In the genomic region with DNA sequence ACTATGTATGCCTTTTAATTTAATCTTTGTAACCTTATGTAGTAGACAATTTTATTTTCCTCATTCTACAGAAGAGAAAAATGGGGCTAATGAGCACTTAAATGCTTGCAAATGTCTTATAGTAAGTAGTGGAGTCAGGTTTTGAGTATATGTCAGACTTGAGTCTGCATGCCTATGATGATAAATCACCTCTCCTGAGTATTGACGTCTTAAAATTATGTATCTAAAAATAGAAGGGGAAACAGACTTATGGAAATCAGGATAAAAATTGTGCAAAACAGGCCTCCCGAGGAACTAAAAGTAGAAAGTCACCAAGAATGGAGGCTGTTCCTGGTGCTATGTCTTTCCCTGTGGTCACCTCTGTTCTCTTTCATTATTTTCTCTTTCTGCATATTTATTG, we compare ENCODE assay signal across 18 cellular contexts.
A peak's percentile ranks its signal among the peaks of the same experiment; 100 is the strongest.
DNase-seq lines count a peak whose midpoint lies in the region; ATAC-seq and TF ChIP-seq lines count a peak whose summit lies in the region.
"Had no signal": no experiment of that assay in that cellular context is flagged by ENCODE, and none has a peak within 500 bp of the region (broad histone marks: within the 10 kb centered on the region; RNA-seq: fewer than 3 reads in every experiment).

No MANE protein-coding gene starts in this region.

- TF ChIP-seq CTCF in CD4-positive, alpha-beta T cell (IDR thresholded peaks at IDR 0.05): no peak
- no peak for TF ChIP-seq CTCF in neural cell (IDR thresholded peaks at IDR 0.05; ENCODE audit: poor library complexity, severe bottlenecking)

- DNase-seq in CD4-positive, alpha-beta T cell: no peak
- no peak for DNase-seq in T-helper 17 cell
- no peak for DNase-seq in effector memory CD8-positive, alpha-beta T cell
- DNase-seq: Calu3; CD8-positive, alpha-beta T cell; H7; HFFc6; NCI-H1417 treated with DMSO at 0.1 percent for 48 hours; NCI-H187 treated with DMSO at 0.1 percent for 48 hours; NCI-H2227 treated with DMSO at 0.1 percent for 48 hours; NCI-H510A treated with DMSO at 0.1 percent for 48 hours; NCI-H82 had no signal

- H3K4me2 ChIP-seq in neural cell (ENCODE audit: low read length): peak overlapping the region; percentile 10
- H3K4me2 ChIP-seq: BLaER1, KMS-11 had no signal

- H3K9me2 ChIP-seq in neural cell (ENCODE audit: insufficient read depth, low read length): no peaks in the 10 kb centered on the region

- no peaks in the 10 kb centered on the region for H3F3A ChIP-seq in neural cell (ENCODE audit: insufficient read depth, low read length, poor library complexity, severe bottlenecking)

- peaks cover 46% of the 10 kb centered on the region for H3K36me3 Mint-ChIP-seq in CD4-positive, alpha-beta T cell (ENCODE audit: low read depth)
- no peaks in the 10 kb centered on the region for H3K36me3 Mint-ChIP-seq in T-helper 17 cell (ENCODE audit: low read depth)
- H3K36me3 Mint-ChIP-seq in dendritic cell treated with granulocyte-macrophage colony-stimulating factor and Interleukin-4, amounts not matched to agents 40 ng/mL and 50 ng/mL, for 4 days (ENCODE audit: low read depth): peaks cover 13% of the 10 kb centered on the region
- peaks cover 4% of the 10 kb centered on the region for H3K36me3 Mint-ChIP-seq in effector memory CD8-positive, alpha-beta T cell (ENCODE audit: insufficient read depth)

- peak overlapping the region; percentile 3 for H3K27ac Mint-ChIP-seq in CD4-positive, alpha-beta T cell
- H3K27ac Mint-ChIP-seq in T-helper 17 cell: peak overlapping the region; percentile 68
- H3K27ac Mint-ChIP-seq in dendritic cell treated with granulocyte-macrophage colony-stimulating factor and Interleukin-4, amounts not matched to agents 40 ng/mL and 50 ng/mL, for 4 days: peak overlapping the region; percentile 7
- H3K27ac Mint-ChIP-seq in effector memory CD8-positive, alpha-beta T cell: peak overlapping the region in 1 of 2 donors; percentile 68
- H3K27ac Mint-ChIP-seq: HFFc6 had no signal

- no peaks in the 10 kb centered on the region for H3K79me2 ChIP-seq in neural cell (replicated peaks; ENCODE audit: insufficient read depth, low read length)

- TF ChIP-seq RAD21 in neural cell (conservative IDR thresholded peaks at IDR 0.05): no peak

- POLR2A ChIA-PET in CD4-positive, alpha-beta T cell (lab: Charles Lee): no interaction called here

- intact Hi-C loops in CD4-positive, alpha-beta T cell (cut with DNase I, micrococcal nuclease): no loop called here
- intact Hi-C loops in dendritic cell treated with granulocyte-macrophage colony-stimulating factor and Interleukin-4, amounts not matched to agents 40 ng/mL and 50 ng/mL, for 4 days (cut with micrococcal nuclease): no loop called here

- H3K4me1 Mint-ChIP-seq in CD4-positive, alpha-beta T cell (ENCODE audit: low read depth): peaks cover 39% of the 10 kb centered on the region
- H3K4me1 Mint-ChIP-seq in T-helper 17 cell: peaks cover 9% of the 10 kb centered on the region
- H3K4me1 Mint-ChIP-seq in dendritic cell treated with granulocyte-macrophage colony-stimulating factor and Interleukin-4, amounts not matched to agents 40 ng/mL and 50 ng/mL, for 4 days (ENCODE audit: low read depth): peaks cover 12% of the 10 kb centered on the region
- peaks cover 17 to 27% of the 10 kb centered on the region in 2 donors for H3K4me1 Mint-ChIP-seq in effector memory CD8-positive, alpha-beta T cell (ENCODE audit: low read depth in 2 of 2)

- no peaks in the 10 kb centered on the region for H3K9me3 Mint-ChIP-seq in CD4-positive, alpha-beta T cell
- peaks cover 9% of the 10 kb centered on the region for H3K9me3 Mint-ChIP-seq in dendritic cell treated with granulocyte-macrophage colony-stimulating factor and Interleukin-4, amounts not matched to agents 40 ng/mL and 50 ng/mL, for 4 days
- H3K9me3 Mint-ChIP-seq in effector memory CD8-positive, alpha-beta T cell: no peaks in the 10 kb centered on the region
- H3K9me3 Mint-ChIP-seq: CD8-positive, alpha-beta T cell; HFFc6 had no signal

- H3K4me3 ChIP-seq in neural cell (ENCODE audit: low read length): peak overlapping the region; percentile 41
- H3K4me3 ChIP-seq: BLaER1 had no signal

- H3K27me3 Mint-ChIP-seq in CD4-positive, alpha-beta T cell: no peaks in the 10 kb centered on the region
- H3K27me3 Mint-ChIP-seq in T-helper 17 cell: no peaks in the 10 kb centered on the region
- no peaks in the 10 kb centered on the region for H3K27me3 Mint-ChIP-seq in dendritic cell treated with granulocyte-macrophage colony-stimulating factor and Interleukin-4, amounts not matched to agents 40 ng/mL and 50 ng/mL, for 4 days
- H3K27me3 Mint-ChIP-seq in effector memory CD8-positive, alpha-beta T cell: no peaks in the 10 kb centered on the region

- H3K27me3 ChIP-seq in CD4-positive, alpha-beta T cell (ENCODE audit: control insufficient read depth, insufficient read depth, low read length): no peaks in the 10 kb centered on the region
- H3K27me3 ChIP-seq in neural cell (ENCODE audit: insufficient read depth, low read depth, low read length): no peaks in the 10 kb centered on the region
- H3K27me3 ChIP-seq: BLaER1 had no signal

- no peak overlapping the region for H3K9ac ChIP-seq in neural cell (ENCODE audit: low read length)
- H3K9ac ChIP-seq: BLaER1, KMS-11 had no signal

- CTCF ChIA-PET in CD4-positive, alpha-beta T cell (lab: Charles Lee): no interaction called here

- H3K4me3 Mint-ChIP-seq in CD4-positive, alpha-beta T cell: no peak overlapping the region
- no peak overlapping the region for H3K4me3 Mint-ChIP-seq in T-helper 17 cell
- H3K4me3 Mint-ChIP-seq in dendritic cell treated with granulocyte-macrophage colony-stimulating factor and Interleukin-4, amounts not matched to agents 40 ng/mL and 50 ng/mL, for 4 days: no peak overlapping the region
- no peak overlapping the region for H3K4me3 Mint-ChIP-seq in effector memory CD8-positive, alpha-beta T cell
- H3K4me3 Mint-ChIP-seq: CD8-positive, alpha-beta T cell; HFFc6 had no signal

- no peak overlapping the region for H2AFZ ChIP-seq in neural cell (ENCODE audit: low read depth, low read length)

- H3K27ac ChIP-seq in CD4-positive, alpha-beta T cell (ENCODE audit: low read depth, low read length): no peak overlapping the region
- H3K27ac ChIP-seq in neural cell (ENCODE audit: low read length): peak overlapping the region; percentile 81
- H3K27ac ChIP-seq: BLaER1, KMS-11 had no signal

- no peaks in the 10 kb centered on the region for H4K20me1 ChIP-seq in neural cell (ENCODE audit: insufficient read depth)

- peaks cover 5% of the 10 kb centered on the region for H3K9me3 ChIP-seq in CD4-positive, alpha-beta T cell (ENCODE audit: control insufficient read depth, low read length)
- H3K9me3 ChIP-seq in T-helper 17 cell (ENCODE audit: control insufficient read depth, low read length, poor library complexity, severe bottlenecking) (no peaks in the 10 kb centered on the region), neural cell (ENCODE audit: low read length) (no peaks in the 10 kb centered on the region)

- H3K36me3 ChIP-seq in neural cell (ENCODE audit: insufficient read depth, low read length): no peaks in the 10 kb centered on the region

- no peak for ATAC-seq in CD4-positive, alpha-beta T cell (ENCODE audit: poor library complexity)
- ATAC-seq in T-helper 17 cell: no peak
- no peak for ATAC-seq in effector memory CD8-positive, alpha-beta T cell (replicated peaks)
- ATAC-seq in GM18868 (IDR thresholded peaks at IDR 0.05; ENCODE audit: unreplicated experiment): no peak
- ATAC-seq in GM21717 (IDR thresholded peaks at IDR 0.05; ENCODE audit: unreplicated experiment): no peak
- ATAC-seq: CD8-positive, alpha-beta T cell had no signal

- peak; percentile 42 for TF ChIP-seq EP300 in neural cell (conservative IDR thresholded peaks at IDR 0.05; ENCODE audit: poor library complexity, severe bottlenecking)

TF ChIP-seq in neural cell, 6 proteins besides CTCF, POLR2A, EP300 and RAD21:
- no peak for TF ChIP-seq EZH2 (IDR thresholded peaks at IDR 0.05; ENCODE audit: borderline replicate concordance, insufficient read depth, low read length, poor library complexity, severe bottlenecking)
- TF ChIP-seq, protein P1, sequence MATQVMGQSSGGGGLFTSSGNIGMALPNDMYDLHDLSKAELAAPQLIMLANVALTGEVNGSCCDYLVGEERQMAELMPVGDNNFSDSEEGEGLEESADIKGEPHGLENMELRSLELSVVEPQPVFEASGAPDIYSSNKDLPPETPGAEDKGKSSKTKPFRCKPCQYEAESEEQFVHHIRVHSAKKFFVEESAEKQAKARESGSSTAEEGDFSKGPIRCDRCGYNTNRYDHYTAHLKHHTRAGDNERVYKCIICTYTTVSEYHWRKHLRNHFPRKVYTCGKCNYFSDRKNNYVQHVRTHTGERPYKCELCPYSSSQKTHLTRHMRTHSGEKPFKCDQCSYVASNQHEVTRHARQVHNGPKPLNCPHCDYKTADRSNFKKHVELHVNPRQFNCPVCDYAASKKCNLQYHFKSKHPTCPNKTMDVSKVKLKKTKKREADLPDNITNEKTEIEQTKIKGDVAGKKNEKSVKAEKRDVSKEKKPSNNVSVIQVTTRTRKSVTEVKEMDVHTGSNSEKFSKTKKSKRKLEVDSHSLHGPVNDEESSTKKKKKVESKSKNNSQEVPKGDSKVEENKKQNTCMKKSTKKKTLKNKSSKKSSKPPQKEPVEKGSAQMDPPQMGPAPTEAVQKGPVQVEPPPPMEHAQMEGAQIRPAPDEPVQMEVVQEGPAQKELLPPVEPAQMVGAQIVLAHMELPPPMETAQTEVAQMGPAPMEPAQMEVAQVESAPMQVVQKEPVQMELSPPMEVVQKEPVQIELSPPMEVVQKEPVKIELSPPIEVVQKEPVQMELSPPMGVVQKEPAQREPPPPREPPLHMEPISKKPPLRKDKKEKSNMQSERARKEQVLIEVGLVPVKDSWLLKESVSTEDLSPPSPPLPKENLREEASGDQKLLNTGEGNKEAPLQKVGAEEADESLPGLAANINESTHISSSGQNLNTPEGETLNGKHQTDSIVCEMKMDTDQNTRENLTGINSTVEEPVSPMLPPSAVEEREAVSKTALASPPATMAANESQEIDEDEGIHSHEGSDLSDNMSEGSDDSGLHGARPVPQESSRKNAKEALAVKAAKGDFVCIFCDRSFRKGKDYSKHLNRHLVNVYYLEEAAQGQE (IDR thresholded peaks at IDR 0.05; ENCODE audit: borderline replicate concordance): no peak
- peak; percentile 13 for TF ChIP-seq POLR2AphosphoS5 (IDR thresholded peaks at IDR 0.05)
- TF ChIP-seq MXI1 (conservative IDR thresholded peaks at IDR 0.05; ENCODE audit: poor library complexity, severe bottlenecking): no peak
- TF ChIP-seq TAF1 (IDR thresholded peaks at IDR 0.05; ENCODE audit: low read depth): no peak
- no peak for TF ChIP-seq SMC3 (conservative IDR thresholded peaks at IDR 0.05; ENCODE audit: poor library complexity)
